ENCODE assay signal across 16 cellular contexts in genomic region chr20:21272279-21272678, GRCh38. TPM values are rescaled to one million over a fixed set of nuclear protein-coding genes. Genes with fewer than 3 reads are reported as not detected.
DNase-seq lines count a peak whose midpoint lies in the region; ATAC-seq lines count a peak whose summit lies in the region.
"Had no signal": no experiment of that assay in that cellular context is flagged by ENCODE, and none has a peak within 500 bp of the region (broad histone marks: within the 10 kb centered on the region; RNA-seq: fewer than 3 reads in every experiment).

No MANE protein-coding gene starts in this region.

- DNase-seq in kidney tubule cell (ENCODE audit: low spot score): peak; percentile 24
- no peak for DNase-seq in SHP77 (lab: John Stamatoyannopoulos, UW)
- DNase-seq in posterior vena cava (ENCODE audit: low spot score): no peak
- no peak for DNase-seq in activated CD8-positive, alpha-beta memory T cell treated with anti-CD3 and anti-CD28 coated beads for 24 hours
- no peak for DNase-seq in dermis blood vessel endothelial cell
- DNase-seq: activated CD8-positive, alpha-beta memory T cell treated with anti-CD3 and anti-CD28 coated beads, Interleukin-2, amount 10 ng/mL, durations not matched to agents 7 days and 5 days; CD4-positive, alpha-beta T cell; effector CD8-positive, alpha-beta T cell; MG63; NCI-H345; ovary; stimulated activated naive B cell treated with anti-CD40 and anti-IgM and Interleukin-4, amounts not matched to agents 10 μg/mL and 1 μg/mL and 100 μg/mL, for 72 hours had no signal

- ATAC-seq in GM18867 (IDR thresholded peaks at IDR 0.05; ENCODE audit: unreplicated experiment) (peak; percentile 40), GM21825 (IDR thresholded peaks at IDR 0.05; ENCODE audit: unreplicated experiment) (peak; percentile 59), HG03280 (IDR thresholded peaks at IDR 0.05; ENCODE audit: unreplicated experiment) (peak; percentile 26)
- ATAC-seq: activated CD8-positive, alpha-beta memory T cell treated with anti-CD3 and anti-CD28 coated beads, Interleukin-2, amount 10 ng/mL, durations not matched to agents 7 days and 5 days; Panc1; stimulated activated naive B cell treated with anti-CD40 and anti-IgM and Interleukin-4, amounts not matched to agents 10 μg/mL and 1 μg/mL and 100 μg/mL, for 72 hours had no signal

- intact Hi-C loops in posterior vena cava (cut with DNase I): no loop called here

RNA-seq across cellular contexts. Expression of gene XRN2, which starts 30.9 kb away (rescaled TPM):
- total RNA-seq in posterior vena cava (10 to 100 TPM; 41.0 to 45.9 TPM), dermis blood vessel endothelial cell (97.5 and 121 TPM in 2 replicates)
